ENCODE assay signal across 21 cellular contexts in the genomic region with DNA sequence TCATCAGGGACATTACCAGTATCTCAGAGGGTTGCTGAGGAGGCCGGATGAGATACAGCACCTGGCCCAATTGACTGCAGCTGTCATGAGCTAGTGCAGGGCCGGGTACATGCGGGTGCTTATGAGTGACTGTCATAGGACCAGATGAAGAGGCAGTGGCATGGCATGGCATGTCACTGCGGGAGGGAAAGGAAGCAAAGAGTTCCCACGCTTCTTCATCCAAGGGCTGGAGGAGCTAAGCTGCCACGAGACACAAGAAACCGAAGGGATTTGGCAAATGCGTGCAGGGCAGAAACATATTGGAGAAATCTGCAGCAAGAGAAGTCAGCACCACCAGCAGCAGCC. TPM values are rescaled to one million over a fixed set of nuclear protein-coding genes. Genes with fewer than 3 reads are reported as not detected.
A peak's percentile ranks its signal among the peaks of the same experiment; 100 is the strongest.
DNase-seq lines count a peak whose midpoint lies in the region; ATAC-seq, FAIRE-seq and TF ChIP-seq lines count a peak whose summit lies in the region.
"Had no signal": no experiment of that assay in that cellular context is flagged by ENCODE, and none has a peak within 500 bp of the region (broad histone marks: within the 10 kb centered on the region; RNA-seq: fewer than 3 reads in every experiment).

No MANE protein-coding gene starts in this region.

- H3K36me3 ChIP-seq in parathyroid adenoma (ENCODE audit: control insufficient read depth, insufficient read depth, low read length), result no peaks in the 10 kb centered on the region

- H3K27me3 ChIP-seq in parathyroid adenoma (ENCODE audit: control insufficient read depth, insufficient read depth, low read length), result no peaks in the 10 kb centered on the region
- H3K27me3 ChIP-seq: upper lobe of left lung had no signal

- ATAC-seq in HG03108 (IDR thresholded peaks at IDR 0.05; ENCODE audit: unreplicated experiment), result no peak
- no peak for ATAC-seq in HG03097 (IDR thresholded peaks at IDR 0.05; ENCODE audit: low FRiP score, unreplicated experiment)
- ATAC-seq: left lobe of liver, right cardiac atrium had no signal

- FAIRE-seq in GM19239 (lab: Jason Lieb, UNC), result peak; percentile 23
- FAIRE-seq: astrocyte, D721Med had no signal

- no peak for TF ChIP-seq CTCF in parathyroid adenoma (IDR thresholded peaks at IDR 0.05)

- no peak overlapping the region for H3K4me3 ChIP-seq in parathyroid adenoma (ENCODE audit: low read depth, low read length)
- H3K4me3 ChIP-seq: upper lobe of left lung had no signal

- H2AFZ ChIP-seq in parathyroid adenoma, result peak overlapping the region; percentile 10

- H3K79me2 ChIP-seq in parathyroid adenoma, result peaks cover 7% of the 10 kb centered on the region

- H3K4me1 ChIP-seq in parathyroid adenoma, result peaks cover 49% of the 10 kb centered on the region
- H3K4me1 ChIP-seq: upper lobe of left lung had no signal

- no peaks in the 10 kb centered on the region for H3K9me3 ChIP-seq in parathyroid adenoma (ENCODE audit: control insufficient read depth, low read length)
- H3K9me3 ChIP-seq: upper lobe of left lung had no signal

- DNase-seq in GM19239 (ENCODE audit: insufficient read length, low spot score), result no peak
- DNase-seq in activated CD4-positive, alpha-beta T cell treated with anti-CD3 and anti-CD28 coated beads, Interleukin-2, amount 50 U/mL, for 4 hours, result no peak
- DNase-seq: activated CD8-positive, alpha-beta T cell treated with anti-CD3 and anti-CD28 coated beads, Interleukin-2, amount 10 ng/mL, durations not matched to agents 7 days and 5 days; EL; NCI-H446 treated with DMSO at 0.1 percent for 48 hours; right cardiac atrium; stimulated activated CD4-positive, alpha-beta T cell treated with anti-CD3 and anti-CD28 coated beads, Interleukin-4, amount 100 ng/mL, for 1 hour; upper lobe of left lung had no signal

- peak overlapping the region; percentile 74 for H3K27ac ChIP-seq in angular gyrus (ENCODE audit: low read depth, low read length)
- peak overlapping the region; percentile 90 for H3K27ac ChIP-seq in parathyroid adenoma
- peak overlapping the region; percentile 70 for H3K27ac ChIP-seq in temporal lobe (ENCODE audit: low read depth, low read length)
- H3K27ac ChIP-seq: C4-2B, upper lobe of left lung had no signal

- H3K4me2 ChIP-seq in parathyroid adenoma (ENCODE audit: low read length), result peak overlapping the region; percentile 15

- H3K9ac ChIP-seq in parathyroid adenoma, result no peak overlapping the region

RNA-seq across cellular contexts. Expression of gene GPX2, which starts 10.7 kb away (rescaled TPM):
- total RNA-seq in temporal lobe, result not detected
- total RNA-seq: activated CD8-positive, alpha-beta T cell treated with anti-CD3 and anti-CD28 coated beads, Interleukin-2, amount 10 ng/mL, durations not matched to agents 7 days and 5 days; activated naive CD4-positive, alpha-beta T cell treated with anti-CD3 and anti-CD28 coated beads, Interleukin-2, amount 50 U/mL, for 72 hours; activated T-helper 17 cell treated with anti-CD3 and anti-CD28 coated beads, Interleukin-2, amount 50 U/mL, for 72 hours; astrocyte; fibroblast of villous mesenchyme; right cardiac atrium; subcutaneous adipose tissue had no signal

RNA-seq across cellular contexts. Expression of gene RAB15, which starts 18.9 kb away (rescaled TPM):
- 21.9 TPM for total RNA-seq in temporal lobe

RNA-seq across cellular contexts. Expression of gene FNTB, which starts 33.4 kb away (rescaled TPM):
- 12.5 TPM for total RNA-seq in temporal lobe

RNA-seq across cellular contexts. Expression of gene CHURC1, which starts 39.0 kb away (rescaled TPM):
- total RNA-seq in temporal lobe, result 36.6 TPM
